In the genomic region with DNA sequence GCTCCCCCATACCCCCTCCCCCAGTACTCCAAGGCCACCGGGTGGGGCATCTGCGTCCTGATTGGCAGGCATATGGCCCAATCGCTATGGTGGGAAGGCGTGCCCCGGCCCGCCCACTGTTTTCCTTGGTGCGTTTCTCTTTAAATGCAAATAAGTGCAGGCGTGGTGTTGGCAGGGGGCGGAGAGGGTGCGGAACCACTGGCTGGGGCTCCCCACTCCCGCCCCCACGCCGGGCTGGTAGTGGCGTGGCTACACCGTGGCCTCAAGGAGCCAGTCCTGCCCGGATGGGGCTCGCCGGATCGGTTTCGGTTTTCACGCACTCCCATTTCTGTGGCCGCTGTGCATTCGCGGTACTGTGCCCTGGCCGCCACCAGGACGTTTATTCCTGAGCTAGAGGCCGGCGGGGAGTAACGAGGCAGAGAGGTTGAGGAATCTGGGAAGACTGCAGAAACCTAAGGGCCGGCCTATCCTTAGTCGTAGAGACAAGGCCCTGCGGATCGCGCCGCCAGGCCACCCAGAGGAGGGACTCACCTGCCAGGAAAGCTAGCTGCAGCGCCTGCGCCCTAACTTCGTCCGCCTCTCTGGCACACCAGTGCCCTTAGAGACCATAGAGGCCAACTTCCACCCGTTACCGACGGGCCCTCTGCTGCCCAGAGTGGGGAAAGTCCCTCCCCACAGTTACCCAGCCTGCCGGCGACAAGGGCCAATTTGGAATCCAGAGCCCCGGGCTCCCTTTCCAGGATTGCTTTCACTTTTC, we compare ENCODE assay signal across 8 cellular contexts. TPM values are rescaled to one million over a fixed set of nuclear protein-coding genes. Genes with fewer than 3 reads are reported as not detected.
A peak's percentile ranks its signal among the peaks of the same experiment; 100 is the strongest.
DNase-seq lines count a peak whose midpoint lies in the region; ATAC-seq, FAIRE-seq and TF ChIP-seq lines count a peak whose summit lies in the region.

No MANE protein-coding gene starts in this region.

- peak overlapping the region; percentile 48 for H3K9ac ChIP-seq in fibroblast of lung (ENCODE audit: insufficient read depth, low read length)

- H3K27me3 ChIP-seq in DOHH2 (ENCODE audit: control insufficient read depth, low read length) (no peaks in the 10 kb centered on the region), fibroblast of lung (ENCODE audit: control insufficient read depth, insufficient read depth, low read length) (no peaks in the 10 kb centered on the region)

- no peaks in the 10 kb centered on the region for H3K9me3 Mint-ChIP-seq in natural killer cell

- H4K20me1 ChIP-seq in DOHH2 (ENCODE audit: control insufficient read depth, insufficient read depth, low read depth, low read length): no peaks in the 10 kb centered on the region
- H4K20me1 ChIP-seq in fibroblast of lung (ENCODE audit: control insufficient read depth, extremely low read depth, insufficient read depth, low read length): no peaks in the 10 kb centered on the region

- H3K27me3 Mint-ChIP-seq in natural killer cell (ENCODE audit: low read depth in 2 of 2): no peaks in the 10 kb centered on the region

- no peaks in the 10 kb centered on the region for H3K9me2 ChIP-seq in DOHH2 (replicated peaks; ENCODE audit: control insufficient read depth, low read length)

- H3K4me3 ChIP-seq in DOHH2 (ENCODE audit: low read length) (peak overlapping the region; percentile 81), fibroblast of lung (replicated peaks in 1 of 4; ENCODE audit: control extremely low read depth in 1 of 4, insufficient read depth in 1 of 4, low read depth in 3 of 4, low read length in 4 of 4) (peak overlapping the region; percentile 51 to 68 (median 60))

- intact Hi-C loops in natural killer cell (cut with micrococcal nuclease): loop anchor here (1.0 to 10.0 kb wide), 5 partner anchors 189 to 829 kb away; partner anchors contain the start of genes MTMR8, ZC3H12B and ZC4H2

- DNase-seq in RCC 7860 (ENCODE audit: low spot score) (peak; percentile 85), fibroblast of lung (ENCODE audit: low read depth in 2 of 2) (peak; percentile 90 to 91), natural killer cell (peak; percentile 81)
- peak; percentile 68 to 76 for DNase-seq in activated T-helper 1 cell treated with anti-CD3 and anti-CD28 coated beads, Interleukin-2, amount 50 U/mL, for 16 hours (ENCODE audit: low read depth in 1 of 2, low spot score in 1 of 2)
- peak; percentile 80 to 86 (median 83) for DNase-seq in stimulated activated naive CD4-positive, alpha-beta T cell (lab: John Stamatoyannopoulos, UW)

- H3K4me1 Mint-ChIP-seq in natural killer cell: peaks cover 0 to 7% of the 10 kb centered on the region in 2 donors

- H3K79me2 ChIP-seq in DOHH2 (ENCODE audit: control insufficient read depth, low read length): 0 out of 2 replicates have a peak, but pooled peaks cover 2% of the 10 kb centered on the region
- H3K79me2 ChIP-seq in fibroblast of lung (ENCODE audit: control insufficient read depth, insufficient read depth, low read length): no peaks in the 10 kb centered on the region

- H3F3A ChIP-seq in DOHH2 (ENCODE audit: control insufficient read depth, insufficient read depth): no peaks in the 10 kb centered on the region

- H3K36me3 ChIP-seq in DOHH2 (ENCODE audit: control insufficient read depth, low read length) (no peaks in the 10 kb centered on the region), KOPT-K1 (ENCODE audit: insufficient read depth, low read length) (no peaks in the 10 kb centered on the region), fibroblast of lung (ENCODE audit: control insufficient read depth, insufficient read depth, low read length) (no peaks in the 10 kb centered on the region)

- H3K4me1 ChIP-seq in DOHH2 (ENCODE audit: control insufficient read depth, low read length): peaks cover 11% of the 10 kb centered on the region
- no peaks in the 10 kb centered on the region for H3K4me1 ChIP-seq in fibroblast of lung (ENCODE audit: control insufficient read depth, extremely low read depth, insufficient read depth, low read length)

- peak overlapping the region; percentile 81 for H3K4me2 ChIP-seq in DOHH2 (ENCODE audit: low read length)
- H3K4me2 ChIP-seq in fibroblast of lung (ENCODE audit: extremely low read depth, insufficient read depth, low read length): peak overlapping the region; percentile 51

- peak overlapping the region; percentile 63 for H2AFZ ChIP-seq in fibroblast of lung (ENCODE audit: low read length)

- H3K27ac ChIP-seq in DOHH2 (ENCODE audit: low read depth, low read length) (peak overlapping the region; percentile 18; the same call in 1 of the 2 replicates), KOPT-K1 (ENCODE audit: low read depth, low read length, poor library complexity, severe bottlenecking) (peak overlapping the region; percentile 64), fibroblast of lung (ENCODE audit: insufficient read depth, low read length) (peak overlapping the region; percentile 78)

- no peaks in the 10 kb centered on the region for H3K9me3 ChIP-seq in DOHH2 (ENCODE audit: control insufficient read depth, insufficient read depth, low read length)
- H3K9me3 ChIP-seq in KOPT-K1 (ENCODE audit: insufficient read depth, low read length, poor library complexity, severe bottlenecking): no peaks in the 10 kb centered on the region
- H3K9me3 ChIP-seq in fibroblast of lung (ENCODE audit: control insufficient read depth, insufficient read depth, low read depth, low read length): no peaks in the 10 kb centered on the region

- H3K36me3 Mint-ChIP-seq in natural killer cell: no peaks in the 10 kb centered on the region

- peak overlapping the region; percentile 91 for H3K4me3 Mint-ChIP-seq in natural killer cell

- TF ChIP-seq CTCF in DOHH2 (IDR thresholded peaks at IDR 0.05; ENCODE audit: low read depth, low read length, poor library complexity, severe bottlenecking) (peak; percentile 15), fibroblast of lung (conservative IDR thresholded peaks at IDR 0.05 in 1 of 2, IDR thresholded peaks at IDR 0.05 in 1 of 2; ENCODE audit: low read depth in 1 of 2, low read length in 2 of 2) (no peak), natural killer cell (IDR thresholded peaks at IDR 0.05) (no peak)

- peak; percentile 82 for FAIRE-seq in RCC 7860 (lab: Jason Lieb, UNC)

- ATAC-seq in GM21737 (IDR thresholded peaks at IDR 0.05; ENCODE audit: unreplicated experiment): peak; percentile 88
- ATAC-seq in natural killer cell: peak; percentile 86 to 95 (median 87)

- H3K27ac Mint-ChIP-seq in natural killer cell: peak overlapping the region; percentile 89 to 92

RNA-seq across cellular contexts. Expression of gene AMER1, which starts 0.4 kb away (rescaled TPM):
- total RNA-seq in fibroblast of lung: 1.5 and 1.7 TPM in 2 replicates
- polyA plus RNA-seq in fibroblast of lung: 0.95 and 1.0 TPM in 2 replicates
- polyA plus RNA-seq in fibroblast of lung (2012): 1.0 and 1.4 TPM in 2 replicates
- polyA minus RNA-seq in fibroblast of lung (ENCODE audit: low replicate concordance): 3.1 and 3.6 TPM in 2 replicates
- 1 to 10 TPM; 3.4 to 5.1 (median 4.2) TPM for total RNA-seq in natural killer cell

RNA-seq across cellular contexts. Expression of gene ASB12, which starts 24.5 kb away (rescaled TPM):
- not detected in 2 replicates for total RNA-seq in fibroblast of lung
- polyA plus RNA-seq in fibroblast of lung: not detected in 2 replicates
- not detected in 2 replicates for polyA plus RNA-seq in fibroblast of lung (2012)
- polyA minus RNA-seq in fibroblast of lung (ENCODE audit: low replicate concordance): not detected in 2 replicates
- total RNA-seq in natural killer cell: under 1 TPM in 2 of 3 donors, not detected in 1; 0.39 to 0.58 TPM

Comparison
In these comparisons a context has a peak if more than half of its experiments do, and no peak if none do; other contexts are left out.
1. Peak in every context shown above with its lines: DNase-seq, ATAC-seq, H3K4me3 ChIP-seq and H3K27ac ChIP-seq.
2. H3K27ac ChIP-seq: peak in every context shown above with its lines; median percentile 78 in fibroblast of lung; 64 in KOPT-K1; 18 in DOHH2.